In the genomic region with DNA sequence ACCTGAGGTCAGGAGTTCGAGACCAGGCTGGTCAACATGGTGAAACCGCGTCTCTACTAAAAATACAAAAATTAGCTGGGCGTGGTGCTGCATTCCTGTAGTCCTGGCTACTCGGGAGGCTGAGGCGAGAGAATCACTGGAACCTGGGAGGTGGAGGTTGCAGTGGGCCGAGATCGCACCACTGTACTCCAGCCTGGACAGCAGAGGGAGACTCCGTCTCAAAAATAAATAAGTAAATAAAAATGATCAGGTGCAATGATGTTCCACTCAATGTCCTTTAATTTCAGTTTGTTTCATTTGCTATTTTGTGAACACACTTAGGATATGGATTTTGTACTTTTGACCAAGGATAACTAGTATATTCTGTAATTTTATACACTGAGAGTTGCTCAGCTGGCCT, we compare ENCODE assay signal across 14 cellular contexts. TPM values are rescaled to one million over a fixed set of nuclear protein-coding genes. Genes with fewer than 3 reads are reported as not detected.
DNase-seq lines count a peak whose midpoint lies in the region; ATAC-seq and TF ChIP-seq lines count a peak whose summit lies in the region.
"Had no signal": no experiment of that assay in that cellular context is flagged by ENCODE, and none has a peak within 500 bp of the region (broad histone marks: within the 10 kb centered on the region; RNA-seq: fewer than 3 reads in every experiment).

No MANE protein-coding gene starts in this region.

- DNase-seq in heart right ventricle (no peak), right atrium auricular region (ENCODE audit: low spot score) (no peak), SK-MEL-5 (ENCODE audit: low read depth, low spot score) (peak; percentile 26), foreskin keratinocyte (no peak), type B pancreatic cell (ENCODE audit: extremely low spot score, unreplicated experiment) (no peak), transverse colon (no peak), MV-4-11 (lab: John Stamatoyannopoulos, UW) (no peak)
- DNase-seq: activated effector memory CD4-positive, alpha-beta T cell treated with Interleukin-2 at 50 U/mL for 16 hours; colonic mucosa; foreskin melanocyte; lower lobe of right lung; MG63; ovary had no signal

- H3K27ac ChIP-seq in heart right ventricle (no peak overlapping the region), right atrium auricular region (no peak overlapping the region), foreskin keratinocyte (no peak overlapping the region), transverse colon (no peak overlapping the region)
- H3K27ac ChIP-seq: colonic mucosa, lower lobe of right lung, ovary had no signal

- TF ChIP-seq CTCF in heart right ventricle (IDR thresholded peaks at IDR 0.05), result peak in 6 of 9 donors; percentile 28 to 44 (median 40)
- TF ChIP-seq CTCF in right atrium auricular region (IDR thresholded peaks at IDR 0.05), result peak in 1 of 2 donors; percentile 47
- TF ChIP-seq CTCF in foreskin keratinocyte (conservative IDR thresholded peaks at IDR 0.05), result peak; percentile 58
- peak; percentile 60 for TF ChIP-seq CTCF in type B pancreatic cell (conservative IDR thresholded peaks at IDR 0.05)
- peak in 2 of 5 experiments; percentile 11 to 13 for TF ChIP-seq CTCF in transverse colon (IDR thresholded peaks at IDR 0.05)

- peaks cover 0 to 30% (median 22%) of the 10 kb centered on the region in 9 donors for H3K4me1 ChIP-seq in heart right ventricle
- H3K4me1 ChIP-seq in right atrium auricular region, result peaks cover 0 to 20% of the 10 kb centered on the region in 2 donors
- H3K4me1 ChIP-seq in foreskin keratinocyte, result no peaks in the 10 kb centered on the region
- H3K4me1 ChIP-seq in transverse colon, result peaks cover under 1 to 15% (median 6%) of the 10 kb centered on the region in 4 donors

- H3K36me3 ChIP-seq in heart right ventricle, result peaks cover 0 to 88% (median 77%) of the 10 kb centered on the region in 9 donors
- H3K36me3 ChIP-seq in right atrium auricular region, result peaks cover 91% of the 10 kb centered on the region
- H3K36me3 ChIP-seq in transverse colon, result peaks cover 3 to 70% (median 35%) of the 10 kb centered on the region in 4 donors
- H3K36me3 ChIP-seq: ovary had no signal

- no peak for TF ChIP-seq POLR2A in transverse colon (IDR thresholded peaks at IDR 0.05)

- peaks cover under 1% of the 10 kb centered on the region for H3K4me1 Mint-ChIP-seq in type B pancreatic cell (ENCODE audit: unreplicated experiment)
- H3K4me1 Mint-ChIP-seq in stimulated activated memory B cell treated with anti-CD40 and anti-IgM and Interleukin-4, amounts not matched to agents 10 μg/mL and 1 μg/mL and 100 μg/mL, for 72 hours, result peaks cover 11% of the 10 kb centered on the region

- H3K27ac Mint-ChIP-seq in type B pancreatic cell, result no peak overlapping the region
- H3K27ac Mint-ChIP-seq in stimulated activated memory B cell treated with anti-CD40 and anti-IgM and Interleukin-4, amounts not matched to agents 10 μg/mL and 1 μg/mL and 100 μg/mL, for 72 hours, result no peak overlapping the region

- no peaks in the 10 kb centered on the region for H3K9me3 ChIP-seq in heart right ventricle
- H3K9me3 ChIP-seq in right atrium auricular region, result no peaks in the 10 kb centered on the region
- no peaks in the 10 kb centered on the region for H3K9me3 ChIP-seq in transverse colon
- H3K9me3 ChIP-seq: colonic mucosa, lower lobe of right lung, MG63, ovary had no signal

- peaks cover 21% of the 10 kb centered on the region for H3K36me3 Mint-ChIP-seq in type B pancreatic cell
- H3K36me3 Mint-ChIP-seq in stimulated activated memory B cell treated with anti-CD40 and anti-IgM and Interleukin-4, amounts not matched to agents 10 μg/mL and 1 μg/mL and 100 μg/mL, for 72 hours, result peaks cover 41% of the 10 kb centered on the region

- no peaks in the 10 kb centered on the region for H3K9me3 Mint-ChIP-seq in type B pancreatic cell
- no peaks in the 10 kb centered on the region for H3K9me3 Mint-ChIP-seq in stimulated activated memory B cell treated with anti-CD40 and anti-IgM and Interleukin-4, amounts not matched to agents 10 μg/mL and 1 μg/mL and 100 μg/mL, for 72 hours

- no peak for TF ChIP-seq EP300 in transverse colon (IDR thresholded peaks at IDR 0.05; ENCODE audit: low read depth)

- ATAC-seq in heart right ventricle (no peak), foreskin keratinocyte (no peak)
- ATAC-seq in stimulated activated memory B cell treated with anti-CD40 and anti-IgM and Interleukin-4, amounts not matched to agents 10 μg/mL and 1 μg/mL and 100 μg/mL, for 72 hours, result no peak
- ATAC-seq: lower lobe of right lung had no signal

- no peak overlapping the region for H3K4me3 Mint-ChIP-seq in type B pancreatic cell
- H3K4me3 Mint-ChIP-seq in stimulated activated memory B cell treated with anti-CD40 and anti-IgM and Interleukin-4, amounts not matched to agents 10 μg/mL and 1 μg/mL and 100 μg/mL, for 72 hours, result no peak overlapping the region

- no peaks in the 10 kb centered on the region for H3K27me3 Mint-ChIP-seq in type B pancreatic cell
- no peaks in the 10 kb centered on the region for H3K27me3 Mint-ChIP-seq in stimulated activated memory B cell treated with anti-CD40 and anti-IgM and Interleukin-4, amounts not matched to agents 10 μg/mL and 1 μg/mL and 100 μg/mL, for 72 hours

- intact Hi-C loops in heart right ventricle (cut with DNase I) (loop anchor here in 4 of 10 donors (5.0 to 10.0 kb wide), 3 partner anchors 42 to 90 kb away; no protein-coding TSS in a partner anchor), transverse colon (cut with DNase I; ENCODE audit: low total_unique reads) (no loop called here)

- 91 to 93% methylated on average over 9 of the region's 9 CpGs for WGBS in heart right ventricle, 2 donors
- WGBS in transverse colon (ENCODE audit: low coverage in 1 of 2), 2 donors, result 90 to 97% methylated on average over 4 to 9 of the region's 9 CpGs

- in situ Hi-C loops in SK-MEL-5 (cut with HindIII; ENCODE audit: low pct_unique_long_range_greater_than_20kb, low sequenced_read_pairs), result no loop called here
- in situ Hi-C loops in transverse colon (cut with MboI; ENCODE audit: low pct_ligation_motif_present in 1 of 4, low pct_unique_long_range_greater_than_20kb in 1 of 4, low sequenced_read_pairs in 3 of 4), result loop anchor here in 1 of 4 donors (25.0 kb wide), 1 partner anchor 102 kb away; a partner anchor contains a TSS

- H3K27me3 ChIP-seq in heart right ventricle, result no peaks in the 10 kb centered on the region
- no peaks in the 10 kb centered on the region for H3K27me3 ChIP-seq in right atrium auricular region
- H3K27me3 ChIP-seq in foreskin keratinocyte, result no peaks in the 10 kb centered on the region
- no peaks in the 10 kb centered on the region for H3K27me3 ChIP-seq in transverse colon
- H3K27me3 ChIP-seq: colonic mucosa, MG63, ovary had no signal

- H3K4me3 ChIP-seq in heart right ventricle (no peak overlapping the region), right atrium auricular region (no peak overlapping the region), transverse colon (no peak overlapping the region)
- H3K4me3 ChIP-seq: colonic mucosa, lower lobe of right lung, MG63, ovary had no signal

RNA-seq across cellular contexts. Expression of a gene that starts 9.3 kb away (rescaled TPM):
- total RNA-seq in heart right ventricle (100 to 1,000 TPM; 298 to 686 (median 410) TPM), right atrium auricular region (100 to 1,000 TPM; 333 to 364 TPM), foreskin keratinocyte (130 and 143 TPM in 2 replicates), type B pancreatic cell (ENCODE audit: low replicate concordance) (125 and 137 TPM in 2 replicates), transverse colon (100 to 1,000 TPM in 2 of 4 donors, 10 to 100 TPM in 2; 92.8 to 233 (median 142) TPM)
- polyA plus RNA-seq in heart right ventricle (100 to 1,000 TPM; 143 to 192 TPM), foreskin keratinocyte (108 and 126 TPM in 2 replicates)
- total RNA-seq in SK-MEL-5 (2014; rRNA removed; shearing (Covaris generic)), result 360 and 366 TPM in 2 replicates
- polyA plus RNA-seq in SK-MEL-5 (2015; cell fraction: cytosol; rRNA removed), result 188 and 224 TPM in 2 replicates
- 106 TPM in 2 replicates for polyA plus RNA-seq in SK-MEL-5 (2015; cell fraction: nucleus; rRNA removed)

RNA-seq across cellular contexts. Expression of a gene that starts 9.7 kb away (rescaled TPM):
- 1,000 to 10,000 TPM in 3 of 10 donors, 100 to 1,000 TPM in 7; 740 to 1,542 (median 874) TPM for total RNA-seq in heart right ventricle
- polyA plus RNA-seq in heart right ventricle, result 100 to 1,000 TPM; 256 to 437 TPM
- 100 to 1,000 TPM; 756 to 770 TPM for total RNA-seq in right atrium auricular region
- 219 and 229 TPM in 2 replicates for total RNA-seq in SK-MEL-5 (2014; rRNA removed; shearing (Covaris generic))
- polyA plus RNA-seq in SK-MEL-5 (2015; cell fraction: cytosol; rRNA removed), result 146 and 169 TPM in 2 replicates
- polyA plus RNA-seq in SK-MEL-5 (2015; cell fraction: nucleus; rRNA removed), result 116 and 142 TPM in 2 replicates
- 68.9 and 74.9 TPM in 2 replicates for total RNA-seq in foreskin keratinocyte
- polyA plus RNA-seq in foreskin keratinocyte, result 56.1 and 63.2 TPM in 2 replicates
- 110 and 123 TPM in 2 replicates for total RNA-seq in type B pancreatic cell (ENCODE audit: low replicate concordance)
- 100 to 1,000 TPM in 2 of 4 donors, 10 to 100 TPM in 2; 53.1 to 182 (median 133) TPM for total RNA-seq in transverse colon
